ENCODE assay signal across 9 cellular contexts in genomic region chr20:2756056-2756611, GRCh38. TPM values are rescaled to one million over a fixed set of nuclear protein-coding genes. Genes with fewer than 3 reads are reported as not detected.
DNase-seq lines count a peak whose midpoint lies in the region; ATAC-seq, FAIRE-seq and TF ChIP-seq lines count a peak whose summit lies in the region.
"Had no signal": no experiment of that assay in that cellular context is flagged by ENCODE, and none has a peak within 500 bp of the region (broad histone marks: within the 10 kb centered on the region; RNA-seq: fewer than 3 reads in every experiment).

No MANE protein-coding gene starts in this region.

- RAD21 ChIA-PET in HCT116 (lab: Charles Lee; ENCODE audit: low non-redundant PET in 1 of 2, low total read pairs in 2 of 2, uncharacterized antibody in 2 of 2, unreplicated experiment in 2 of 2) (interaction anchor here (0.6 to 1.7 kb wide), 3 partner anchors 95 to 245 kb away, joined by 3 to 6 read pairs (median 3); no protein-coding TSS in a partner anchor), GM12878 (lab: Charles Lee; ENCODE audit: unreplicated experiment) (no interaction called here)

- ATAC-seq in HCT116 (peak; percentile 41; the same call in 1 of the 2 replicates), GM12878 (peak; percentile 46; the same call in 1 of the 3 replicates), right lobe of liver (peak in 3 of 4 donors; percentile 25 to 39 (median 31)), GM18867 (IDR thresholded peaks at IDR 0.05; ENCODE audit: unreplicated experiment) (no peak), GM18873 (IDR thresholded peaks at IDR 0.05; ENCODE audit: low FRiP score, unreplicated experiment) (no peak)
- ATAC-seq in activated T-helper 17 cell treated with anti-CD3 and anti-CD28 coated beads, Interleukin-2, amount 50 U/mL, for 72 hours (replicated peaks): no peak

- WGBS in GM12878 (ENCODE audit: insufficient coverage, insufficient replicate concordance, low lambda C conversion rate, missing lambda C conversion rate): 2% methylated on average over 5 of the region's 5 CpGs
- 69% methylated on average over 2 of the region's 5 CpGs for WGBS in right lobe of liver (ENCODE audit: insufficient coverage, low coverage, low lambda C conversion rate, missing lambda C conversion rate)

- BruUV-seq in HCT116 (replicated peaks; lab: Mats Ljungman, UMichigan) (no TSS peak), GM12878 (replicated peaks; lab: Mats Ljungman, UMichigan) (no TSS peak)

- H3K9me3 ChIP-seq in HCT116 (ENCODE audit: control insufficient read depth in 1 of 2, insufficient read depth in 1 of 2, low read depth in 1 of 2, low read length in 2 of 2) (no peaks in the 10 kb centered on the region), GM12878 (replicated peaks; ENCODE audit: control insufficient read depth, insufficient read depth, low read length) (no peaks in the 10 kb centered on the region), right lobe of liver (no peaks in the 10 kb centered on the region)

- no peak overlapping the region for H3K4me3 Mint-ChIP-seq in activated T-helper 17 cell treated with anti-CD3 and anti-CD28 coated beads, Interleukin-2, amount 50 U/mL, for 72 hours

- no peaks in the 10 kb centered on the region for H3K79me2 ChIP-seq in HCT116 (ENCODE audit: insufficient read depth, low read length)
- no peaks in the 10 kb centered on the region for H3K79me2 ChIP-seq in GM12878 (ENCODE audit: control insufficient read depth, insufficient read depth, low read length)

- no peak overlapping the region for H2AFZ ChIP-seq in HCT116 (ENCODE audit: low read depth, low read length, poor library complexity, severe bottlenecking)
- H2AFZ ChIP-seq in GM12878 (ENCODE audit: control insufficient read depth, low read depth, low read length): no peak overlapping the region

- no peak overlapping the region for H3K4me2 ChIP-seq in HCT116 (ENCODE audit: low read length)
- H3K4me2 ChIP-seq in GM12878 (ENCODE audit: control insufficient read depth, insufficient read depth): no peak overlapping the region

- H3K36me3 ChIP-seq in HCT116 (ENCODE audit: control insufficient read depth in 1 of 2, insufficient read depth in 2 of 2, low read length in 2 of 2) (no peaks in the 10 kb centered on the region), GM12878 (ENCODE audit: control insufficient read depth in 2 of 2, insufficient read depth in 2 of 2, low read length in 1 of 2) (no peaks in the 10 kb centered on the region), right lobe of liver (no peaks in the 10 kb centered on the region)

- peak; percentile 35 for DNase-seq in AG10803 (ENCODE audit: low read depth)
- peak; percentile 19 for DNase-seq in HCT116 (ENCODE audit: low read depth, low spot score)
- no peak for DNase-seq in GM12878 (ENCODE audit: low read depth, low spot score)
- peak in 1 of 3 donors; percentile 48 for DNase-seq in right lobe of liver
- DNase-seq in stimulated activated CD4-positive, alpha-beta T cell treated with anti-CD3 and anti-CD28 coated beads, Interleukin-4, amount 100 ng/mL, for 1 hour: no peak

- POLR2A ChIA-PET in HCT116 (lab: Charles Lee) (no interaction called here), GM12878 (lab: Charles Lee) (no interaction called here)

- H3K36me3 Mint-ChIP-seq in activated T-helper 17 cell treated with anti-CD3 and anti-CD28 coated beads, Interleukin-2, amount 50 U/mL, for 72 hours (ENCODE audit: low read depth): no peaks in the 10 kb centered on the region

- CTCF ChIA-PET in HCT116 (lab: Charles Lee) (interaction anchor here (0.8 to 2.9 kb wide), 5 partner anchors 13 to 245 kb away, joined by 3 to 29 read pairs (median 7); no protein-coding TSS in a partner anchor), GM12878 (lab: Yijun Ruan, JAX) (interaction anchor here (0.8 kb wide), 1 partner anchor 244 kb away, joined by 3 read pairs; no protein-coding TSS in a partner anchor)

- H4K20me1 ChIP-seq in HCT116 (ENCODE audit: insufficient read depth): no peaks in the 10 kb centered on the region
- H4K20me1 ChIP-seq in GM12878 (ENCODE audit: control insufficient read depth, insufficient read depth): no peaks in the 10 kb centered on the region

- H3K9ac ChIP-seq in HCT116 (ENCODE audit: low read length): no peak overlapping the region
- H3K9ac ChIP-seq in GM12878 (ENCODE audit: control insufficient read depth, insufficient read depth, low read length): no peak overlapping the region

- FAIRE-seq in GM12878 (lab: Jason Lieb, UNC): no peak

- in situ Hi-C loops in GM12878 (cut with MboI): no loop called here

- H3K4me1 Mint-ChIP-seq in activated T-helper 17 cell treated with anti-CD3 and anti-CD28 coated beads, Interleukin-2, amount 50 U/mL, for 72 hours: peaks cover 16% of the 10 kb centered on the region

- intact Hi-C loops in HCT116 (cut with micrococcal nuclease): loop anchor here (1.0 kb wide), 2 partner anchors 96 to 245 kb away; no protein-coding TSS in a partner anchor
- intact Hi-C loops in GM12878 (cut with micrococcal nuclease; ENCODE audit: unreplicated experiment): loop anchor here (1.0 kb wide), 1 partner anchor 96 kb away; no protein-coding TSS in a partner anchor
- intact Hi-C loops in right lobe of liver (cut with DNase I): loop anchor here in 1 of 2 donors (10.0 kb wide), 1 partner anchor 109 kb away; no protein-coding TSS in a partner anchor

- no peaks in the 10 kb centered on the region for H3K9me2 ChIP-seq in HCT116 (ENCODE audit: insufficient read depth)

- H3K4me1 ChIP-seq in HCT116 (ENCODE audit: control insufficient read depth in 1 of 2, insufficient read depth in 2 of 2, low read length in 2 of 2) (peaks cover 0 to 22% of the 10 kb centered on the region in 2 experiments; a peak in 2 of 4 replicates), GM12878 (ENCODE audit: control insufficient read depth, insufficient read depth, low read length) (peaks cover 6% of the 10 kb centered on the region), right lobe of liver (peaks cover 0 to 16% (median 4%) of the 10 kb centered on the region in 4 donors)

- no peak for TF ChIP-seq POLR2A in HCT116 (IDR thresholded peaks at IDR 0.05; ENCODE audit: borderline replicate concordance, extremely low read depth, insufficient read depth, insufficient read length)
- no peak for TF ChIP-seq POLR2A in GM12878 (IDR thresholded peaks at IDR 0.05; ENCODE audit: low read depth, low read length)
- TF ChIP-seq POLR2A in right lobe of liver (IDR thresholded peaks at IDR 0.05): no peak

- no peaks in the 10 kb centered on the region for H3K9me3 Mint-ChIP-seq in activated T-helper 17 cell treated with anti-CD3 and anti-CD28 coated beads, Interleukin-2, amount 50 U/mL, for 72 hours

- peak; percentile 87 for TF ChIP-seq CTCF in AG10803 (conservative IDR thresholded peaks at IDR 0.05; ENCODE audit: low read length)
- peak; percentile 68 to 79 (median 77) for TF ChIP-seq CTCF in HCT116 (IDR thresholded peaks at IDR 0.05 in 2 of 3, conservative IDR thresholded peaks at IDR 0.05 in 1 of 3; ENCODE audit: borderline replicate concordance in 1 of 3, insufficient read depth in 1 of 3, low read depth in 2 of 3, low read length in 2 of 3)
- TF ChIP-seq CTCF in GM12878 (IDR thresholded peaks at IDR 0.05 in 2 of 3, conservative IDR thresholded peaks at IDR 0.05 in 1 of 3; ENCODE audit: control insufficient read depth in 2 of 3, extremely low read depth in 1 of 3, insufficient read depth in 1 of 3, low read depth in 3 of 3, low read length in 3 of 3): peak; percentile 25 to 37 (median 32); a peak in 4 of 6 replicates
- peak; percentile 43 to 63 (median 50) for TF ChIP-seq CTCF in right lobe of liver (IDR thresholded peaks at IDR 0.05)

- H3K27me3 Mint-ChIP-seq in activated T-helper 17 cell treated with anti-CD3 and anti-CD28 coated beads, Interleukin-2, amount 50 U/mL, for 72 hours: peaks cover 13% of the 10 kb centered on the region

- TF ChIP-seq RAD21 in HCT116 (IDR thresholded peaks at IDR 0.05; ENCODE audit: low read depth) (peak; percentile 86), GM12878 (IDR thresholded peaks at IDR 0.05; ENCODE audit: insufficient read depth, low read depth, low read length) (peak; percentile 58)

- TF ChIP-seq EP300 in GM12878 (IDR thresholded peaks at IDR 0.05; ENCODE audit: borderline replicate concordance in 1 of 2, control insufficient read depth in 1 of 2, low read depth in 2 of 2, low read length in 2 of 2): no peak

- SMC1A ChIA-PET in GM12878 (lab: Charles Lee; ENCODE audit: uncharacterized antibody, unreplicated experiment): no interaction called here

- no peak overlapping the region for H3K4me3 ChIP-seq in AG10803 (ENCODE audit: low read length)
- H3K4me3 ChIP-seq in HCT116 (replicated peaks in 1 of 2; ENCODE audit: low read depth in 1 of 2, low read length in 2 of 2): no peak overlapping the region
- no peak overlapping the region for H3K4me3 ChIP-seq in GM12878
- no peak overlapping the region for H3K4me3 ChIP-seq in right lobe of liver

- H3K27me3 ChIP-seq in HCT116 (ENCODE audit: insufficient read depth, low read length) (no peaks in the 10 kb centered on the region), GM12878 (replicated peaks in 1 of 2; ENCODE audit: control insufficient read depth in 2 of 2, insufficient read depth in 2 of 2, low read length in 1 of 2) (peaks cover 4 to 12% of the 10 kb centered on the region in 2 experiments), right lobe of liver (no peaks in the 10 kb centered on the region)

- H3K27ac Mint-ChIP-seq in activated T-helper 17 cell treated with anti-CD3 and anti-CD28 coated beads, Interleukin-2, amount 50 U/mL, for 72 hours: no peak overlapping the region

- H3K27ac ChIP-seq in HCT116 (ENCODE audit: low read depth, low read length) (no peak overlapping the region), GM12878 (ENCODE audit: control insufficient read depth, insufficient read depth) (no peak overlapping the region), right lobe of liver (no peak overlapping the region)

RNA-seq across cellular contexts. Expression of gene CPXM1, which starts 44.3 kb away (rescaled TPM):
- total RNA-seq in HCT116 (2021; ENCODE audit: unreplicated experiment) (0.17 TPM), GM12878 (2014; rRNA removed) (0.62 and 0.71 TPM in 2 replicates), GM12878 (2014; rRNA removed; fragmentation: Illumina TruSeq; extraction: Trizol) (0.22 and 0.23 TPM in 2 replicates), GM12878 (2021) (0.90 and 1.1 TPM in 2 replicates), right lobe of liver (under 1 TPM in 3 of 6 experiments, not detected in 3; 0.07 to 0.16 (median 0.12) TPM)
- 0.09 and 0.18 TPM in 2 replicates for polyA plus RNA-seq in HCT116 (2012)
- not detected in 2 replicates for total RNA-seq in GM12878 (2013; cell fraction: nucleolus; rRNA removed)
- not detected for polyA plus RNA-seq in GM12878 (2011; ENCODE audit: low read depth)
- polyA plus RNA-seq in GM12878 (2011; rRNA removed) (1.9 and 3.9 TPM in 2 replicates), GM12878 (2014; fragmentation: Illumina TruSeq; extraction: Trizol) (0.28 TPM in 1 of 2 replicates, not detected in the other), GM12878 (2014; fragmentation: Nextera tagmentation; extraction: Ambion mirVana) (not detected), GM12878 (2014; rRNA removed) (0.54 and 0.91 TPM in 2 replicates), GM12878 (2016; fragmentation: Nextera tagmentation; extraction: Ambion mirVana) (under 1 TPM; 0.63 to 0.78 TPM)
- polyA plus RNA-seq in GM12878 (2011; cell fraction: cytosol; rRNA removed): 6.2 and 7.4 TPM in 2 replicates
- 26.8 and 28.8 TPM in 2 replicates for polyA plus RNA-seq in GM12878 (2011; cell fraction: nucleus; rRNA removed)
- polyA plus RNA-seq in GM12878 (2012): 0.18 and 0.53 TPM in 2 replicates
- polyA minus RNA-seq in GM12878 (2011; rRNA and poly(A)+ RNA removed): 4.3 and 5.9 TPM in 2 replicates
- 1.6 and 1.9 TPM in 2 replicates for polyA minus RNA-seq in GM12878 (2011; cell fraction: cytosol; rRNA and poly(A)+ RNA removed)
- polyA minus RNA-seq in GM12878 (2011; cell fraction: nucleus; rRNA and poly(A)+ RNA removed): 2.1 and 3.2 TPM in 2 replicates
- under 1 TPM; 0.63 to 0.69 TPM for total RNA-seq in activated T-helper 17 cell treated with anti-CD3 and anti-CD28 coated beads, Interleukin-2, amount 50 U/mL, for 72 hours

RNA-seq across cellular contexts. Expression of gene C20orf141, which starts 58.7 kb away (rescaled TPM):
- total RNA-seq in HCT116 (2021; ENCODE audit: unreplicated experiment): not detected
- polyA plus RNA-seq in HCT116 (2012): not detected in 2 replicates
- not detected in 2 replicates for total RNA-seq in GM12878 (2013; cell fraction: nucleolus; rRNA removed)
- not detected in 2 replicates for total RNA-seq in GM12878 (2014; rRNA removed)
- not detected in 2 replicates for total RNA-seq in GM12878 (2014; rRNA removed; fragmentation: Illumina TruSeq; extraction: Trizol)
- total RNA-seq in GM12878 (2021): not detected in 2 replicates
- polyA plus RNA-seq in GM12878 (2011; ENCODE audit: low read depth): not detected
- not detected in 2 replicates for polyA plus RNA-seq in GM12878 (2011; rRNA removed)
- polyA plus RNA-seq in GM12878 (2011; cell fraction: cytosol; rRNA removed): not detected in 2 replicates
- not detected in 2 replicates for polyA plus RNA-seq in GM12878 (2011; cell fraction: nucleus; rRNA removed)
- not detected in 2 replicates for polyA plus RNA-seq in GM12878 (2012)
- polyA plus RNA-seq in GM12878 (2014; fragmentation: Illumina TruSeq; extraction: Trizol): not detected in 2 replicates
- not detected for polyA plus RNA-seq in GM12878 (2014; fragmentation: Nextera tagmentation; extraction: Ambion mirVana)
- polyA plus RNA-seq in GM12878 (2014; rRNA removed): not detected in 2 replicates
- polyA plus RNA-seq in GM12878 (2016; fragmentation: Nextera tagmentation; extraction: Ambion mirVana): not detected
- not detected in 2 replicates for polyA minus RNA-seq in GM12878 (2011; rRNA and poly(A)+ RNA removed)
- not detected in 2 replicates for polyA minus RNA-seq in GM12878 (2011; cell fraction: cytosol; rRNA and poly(A)+ RNA removed)
- polyA minus RNA-seq in GM12878 (2011; cell fraction: nucleus; rRNA and poly(A)+ RNA removed): not detected in 2 replicates
- total RNA-seq in right lobe of liver: not detected
- not detected for total RNA-seq in activated T-helper 17 cell treated with anti-CD3 and anti-CD28 coated beads, Interleukin-2, amount 50 U/mL, for 72 hours
- total RNA-seq: right cardiac atrium had no signal
- polyA plus RNA-seq: right cardiac atrium had no signal

Comparison
In these comparisons a context has a peak if more than half of its experiments do, and no peak if none do; other contexts are left out.
1. DNase-seq: peak in AG10803 (single experiment) and HCT116 (single experiment); none in GM12878 (single experiment) and stimulated activated CD4-positive, alpha-beta T cell treated with anti-CD3 and anti-CD28 coated beads, Interleukin-4, amount 100 ng/mL, for 1 hour (single experiment).
2. CTCF ChIP-seq: peak in every context shown above with its lines; median percentile 87 in AG10803; 77 in HCT116; 50 in right lobe of liver; 32 in GM12878.
3. ATAC-seq: peak in HCT116 (single experiment), GM12878 (single experiment) and right lobe of liver (3 of 4); none in activated T-helper 17 cell treated with anti-CD3 and anti-CD28 coated beads, Interleukin-2, amount 50 U/mL, for 72 hours (single experiment), GM18867 (single experiment) and GM18873 (single experiment).